ENCODE assay signal across 22 cellular contexts in the genomic region with DNA sequence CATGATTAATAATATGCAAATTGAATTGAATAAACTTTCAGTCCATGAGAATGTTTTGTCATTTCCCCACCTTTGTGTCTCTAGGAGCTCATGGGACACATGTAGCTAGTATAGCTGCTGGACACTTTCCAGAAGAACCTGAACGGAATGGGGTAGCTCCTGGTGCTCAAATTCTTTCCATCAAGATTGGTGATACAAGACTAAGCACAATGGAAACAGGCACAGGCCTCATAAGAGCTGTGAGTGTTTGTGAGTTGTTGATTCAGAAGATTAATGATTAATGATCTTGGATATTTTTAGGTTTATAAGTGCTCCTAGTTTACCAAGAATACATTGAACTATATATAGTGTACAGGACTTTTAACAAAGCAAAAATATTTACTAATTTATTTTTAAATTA.
"Had no signal": no experiment of that assay in that cellular context is flagged by ENCODE, and none has a peak within 500 bp of the region (broad histone marks: within the 10 kb centered on the region; RNA-seq: fewer than 3 reads in every experiment).

No MANE protein-coding gene starts in this region.

- H3K27me3 Mint-ChIP-seq: naive thymus-derived CD4-positive, alpha-beta T cell; stimulated activated naive B cell treated with anti-CD40 and anti-IgM and Interleukin-4, amounts not matched to agents 10 μg/mL and 1 μg/mL and 100 μg/mL, for 72 hours; stimulated activated naive CD8-positive, alpha-beta T cell treated with anti-CD3 and anti-CD28 coated beads, Interleukin-15, amount 100 ng/mL, for 72 hours had no signal

- FAIRE-seq: endothelial cell of umbilical vein had no signal

- H3K4me1 ChIP-seq: heart right ventricle, psoas muscle, sigmoid colon, testis, tibial nerve had no signal

- DNase-seq: caudate nucleus; effector CD4-positive, alpha-beta T cell; endodermal cell; heart right ventricle; hypothalamus; islet precursor cell; left colon; mesendoderm; naive thymus-derived CD4-positive, alpha-beta T cell; psoas muscle; sigmoid colon; stimulated activated CD4-positive, alpha-beta T cell treated with anti-CD3 and anti-CD28 coated beads, Interleukin-2, amount 100 ng/mL, for 24 hours; stimulated activated CD4-positive, alpha-beta T cell treated with anti-CD3 and anti-CD28 coated beads, Interleukin-4, amount 100 ng/mL, for 4 hours; stimulated activated naive B cell treated with anti-CD40 and anti-IgM and Interleukin-4, amounts not matched to agents 10 μg/mL and 1 μg/mL and 100 μg/mL, for 72 hours; stimulated activated naive CD8-positive, alpha-beta T cell treated with anti-CD3 and anti-CD28 coated beads, Interleukin-15, amount 100 ng/mL, for 72 hours; testis had no signal

- H3K27me3 ChIP-seq: heart right ventricle, neutrophil, sigmoid colon, testis, tibial nerve had no signal

- H3K27ac ChIP-seq: coronary artery, heart right ventricle, neutrophil, psoas muscle, sigmoid colon, skin epidermis, testis, tibial nerve had no signal

- H3K4me3 ChIP-seq: coronary artery, heart right ventricle, lung, psoas muscle, sigmoid colon, skin epidermis, testis, tibial nerve had no signal

- H3K4me3 Mint-ChIP-seq: endodermal cell; naive thymus-derived CD4-positive, alpha-beta T cell; stimulated activated naive B cell treated with anti-CD40 and anti-IgM and Interleukin-4, amounts not matched to agents 10 μg/mL and 1 μg/mL and 100 μg/mL, for 72 hours; stimulated activated naive CD8-positive, alpha-beta T cell treated with anti-CD3 and anti-CD28 coated beads, Interleukin-15, amount 100 ng/mL, for 72 hours had no signal

- H3K9me3 ChIP-seq: heart right ventricle, neutrophil, psoas muscle, sigmoid colon, testis, tibial nerve had no signal

- H3K9me3 Mint-ChIP-seq: endodermal cell; stimulated activated naive B cell treated with anti-CD40 and anti-IgM and Interleukin-4, amounts not matched to agents 10 μg/mL and 1 μg/mL and 100 μg/mL, for 72 hours; stimulated activated naive CD8-positive, alpha-beta T cell treated with anti-CD3 and anti-CD28 coated beads, Interleukin-15, amount 100 ng/mL, for 72 hours had no signal

- H3K4me1 Mint-ChIP-seq: endodermal cell; stimulated activated naive CD8-positive, alpha-beta T cell treated with anti-CD3 and anti-CD28 coated beads, Interleukin-15, amount 100 ng/mL, for 72 hours had no signal

- ATAC-seq: heart right ventricle; left colon; naive thymus-derived CD4-positive, alpha-beta T cell; psoas muscle; stimulated activated naive B cell treated with anti-CD40 and anti-IgM and Interleukin-4, amounts not matched to agents 10 μg/mL and 1 μg/mL and 100 μg/mL, for 72 hours; stimulated activated naive CD8-positive, alpha-beta T cell treated with anti-CD3 and anti-CD28 coated beads, Interleukin-15, amount 100 ng/mL, for 72 hours had no signal

- H3K27ac Mint-ChIP-seq: endodermal cell; naive thymus-derived CD4-positive, alpha-beta T cell; stimulated activated naive CD8-positive, alpha-beta T cell treated with anti-CD3 and anti-CD28 coated beads, Interleukin-15, amount 100 ng/mL, for 72 hours had no signal
